Comparison of ENCODE assay signal across 1 cellular context in genomic region chr22:17647996-17648395, GRCh38.
TF ChIP-seq lines count a peak whose summit lies in the region.

No MANE protein-coding gene starts in this region.

TF ChIP-seq in K562, 482 proteins besides CTCF, POLR2A, EP300 and RAD21 (continued from another document):
- TF ChIP-seq RERE (CRISPR knock-in tag; IDR thresholded peaks at IDR 0.05; ENCODE audit: borderline replicate concordance) (no peak), CEBPB (tag; IDR thresholded peaks at IDR 0.05) (peak; percentile 19; the same call in 1 of the 2 replicates), RBM25 (IDR thresholded peaks at IDR 0.05; ENCODE audit: low read depth, low read length, severe bottlenecking) (no peak), CREB5 (CRISPR knock-in tag; IDR thresholded peaks at IDR 0.05) (no peak), ZNF174 (CRISPR knock-in tag; IDR thresholded peaks at IDR 0.05) (no peak), BRD4 (IDR thresholded peaks at IDR 0.05) (no peak), POLR2H (tag; IDR thresholded peaks at IDR 0.05; ENCODE audit: low read depth) (peak; percentile 8; the same call in 1 of the 2 replicates), POLR2B (IDR thresholded peaks at IDR 0.05; ENCODE audit: low read depth, partially characterized antibody) (no peak), ZNF232 (CRISPR knock-in tag; IDR thresholded peaks at IDR 0.05) (no peak)
